Comparison of ENCODE assay signal across 1 cellular context in genomic region chr14:64503434-64504309, GRCh38.
TF ChIP-seq lines count a peak whose summit lies in the region.

Gene ZBTB25, minus strand, starts transcription at chr14:64503838. Its CDS starts 13,305 bp downstream, at chr14:64490533.

TF ChIP-seq in HepG2, 621 proteins besides CTCF, POLR2A, EP300 and RAD21 (continued from another document and continues in another):
- TF ChIP-seq HMGXB3 (CRISPR knock-in tag; IDR thresholded peaks at IDR 0.05; ENCODE audit: borderline replicate concordance) (peak; percentile 23; the same call in 1 of the 2 replicates), CREM (IDR thresholded peaks at IDR 0.05) (no peak), CREM (CRISPR knock-in tag; IDR thresholded peaks at IDR 0.05) (no peak), CBX5 (CRISPR knock-in tag; IDR thresholded peaks at IDR 0.05; ENCODE audit: borderline replicate concordance) (no peak), TMF1 (CRISPR knock-in tag; IDR thresholded peaks at IDR 0.05; ENCODE audit: low read depth) (no peak), ZFY (CRISPR knock-in tag; IDR thresholded peaks at IDR 0.05) (peak; percentile 78), BHLHE40 (IDR thresholded peaks at IDR 0.05; ENCODE audit: low read length) (peak; percentile 80), BRF2 (CRISPR knock-in tag; IDR thresholded peaks at IDR 0.05) (peak; percentile 65; the same call in 1 of the 2 replicates), ZNF839 (CRISPR knock-in tag; IDR thresholded peaks at IDR 0.05; ENCODE audit: borderline replicate concordance) (no peak), ZBTB4 (CRISPR knock-in tag; IDR thresholded peaks at IDR 0.05; ENCODE audit: borderline replicate concordance) (no peak), CENPX (CRISPR knock-in tag; IDR thresholded peaks at IDR 0.05) (no peak), ZNF703 (CRISPR knock-in tag; IDR thresholded peaks at IDR 0.05; ENCODE audit: borderline replicate concordance) (peak; percentile 91; the same call in 1 of the 2 replicates), TARDBP (CRISPR knock-in tag; IDR thresholded peaks at IDR 0.05) (peak; percentile 86; the same call in 1 of the 2 replicates), SETDB1 (CRISPR knock-in tag; IDR thresholded peaks at IDR 0.05; ENCODE audit: borderline replicate concordance) (no peak), MED8 (CRISPR knock-in tag; IDR thresholded peaks at IDR 0.05; ENCODE audit: insufficient replicate concordance) (peak; percentile 10), ZBTB37 (CRISPR knock-in tag; IDR thresholded peaks at IDR 0.05) (no peak), ZBTB38 (CRISPR knock-in tag; IDR thresholded peaks at IDR 0.05) (peak; percentile 8), ZNF414 (CRISPR knock-in tag; IDR thresholded peaks at IDR 0.05) (peak; percentile 54; the same call in 1 of the 2 replicates), PHF8 (CRISPR knock-in tag; IDR thresholded peaks at IDR 0.05) (peak; percentile 88), ZNF484 (CRISPR knock-in tag; IDR thresholded peaks at IDR 0.05; ENCODE audit: borderline replicate concordance, low read depth) (no peak), ZSCAN20 (CRISPR knock-in tag; IDR thresholded peaks at IDR 0.05; ENCODE audit: borderline replicate concordance) (peak; percentile 76), TBX3 (IDR thresholded peaks at IDR 0.05; ENCODE audit: borderline replicate concordance) (no peak), ZNF687 (CRISPR knock-in tag; IDR thresholded peaks at IDR 0.05) (peak; percentile 95), GPN1 (CRISPR knock-in tag; IDR thresholded peaks at IDR 0.05; ENCODE audit: borderline replicate concordance) (no peak), ZSCAN22 (CRISPR knock-in tag; IDR thresholded peaks at IDR 0.05) (no peak), BRCA1 (CRISPR knock-in tag; IDR thresholded peaks at IDR 0.05) (peak; percentile 21; the same call in 1 of the 2 replicates), CC2D1A (CRISPR knock-in tag; IDR thresholded peaks at IDR 0.05) (no peak), ZNF333 (CRISPR knock-in tag; IDR thresholded peaks at IDR 0.05; ENCODE audit: borderline replicate concordance) (no peak), CREBL2 (CRISPR knock-in tag; IDR thresholded peaks at IDR 0.05; ENCODE audit: borderline replicate concordance) (no peak), SKIL (CRISPR knock-in tag; IDR thresholded peaks at IDR 0.05; ENCODE audit: borderline replicate concordance) (0 out of 2 replicates have a peak, but pooled peaks have one; percentile 24), ZNF331 (CRISPR knock-in tag; IDR thresholded peaks at IDR 0.05) (peak; percentile 50), ZNF713 (CRISPR knock-in tag; IDR thresholded peaks at IDR 0.05) (no peak; the same call in 1 of the 2 replicates), PPARG (CRISPR knock-in tag; conservative IDR thresholded peaks at IDR 0.05) (no peak), AHR (CRISPR knock-in tag; IDR thresholded peaks at IDR 0.05) (no peak), ZFP36 (IDR thresholded peaks at IDR 0.05; ENCODE audit: borderline replicate concordance, low read depth, low read length, partially characterized antibody) (no peak), ZNF580 (CRISPR knock-in tag; IDR thresholded peaks at IDR 0.05; ENCODE audit: borderline replicate concordance, low read depth) (no peak), ZNF775 (CRISPR knock-in tag; IDR thresholded peaks at IDR 0.05; ENCODE audit: borderline replicate concordance) (no peak), NR1H2 (CRISPR knock-in tag; IDR thresholded peaks at IDR 0.05; ENCODE audit: borderline replicate concordance, low read depth) (peak; percentile 88; the same call in 1 of the 2 replicates), ZNF253 (CRISPR knock-in tag; IDR thresholded peaks at IDR 0.05; ENCODE audit: borderline replicate concordance) (peak; percentile 90), EHMT2 (IDR thresholded peaks at IDR 0.05; ENCODE audit: borderline replicate concordance, low read depth, low read length) (no peak), NFE2L1 (CRISPR knock-in tag; IDR thresholded peaks at IDR 0.05; ENCODE audit: borderline replicate concordance) (no peak), ZKSCAN1 (IDR thresholded peaks at IDR 0.05; ENCODE audit: low read length) (no peak)
